Comparison of ENCODE assay signal across 24 cellular contexts in the genomic region with DNA sequence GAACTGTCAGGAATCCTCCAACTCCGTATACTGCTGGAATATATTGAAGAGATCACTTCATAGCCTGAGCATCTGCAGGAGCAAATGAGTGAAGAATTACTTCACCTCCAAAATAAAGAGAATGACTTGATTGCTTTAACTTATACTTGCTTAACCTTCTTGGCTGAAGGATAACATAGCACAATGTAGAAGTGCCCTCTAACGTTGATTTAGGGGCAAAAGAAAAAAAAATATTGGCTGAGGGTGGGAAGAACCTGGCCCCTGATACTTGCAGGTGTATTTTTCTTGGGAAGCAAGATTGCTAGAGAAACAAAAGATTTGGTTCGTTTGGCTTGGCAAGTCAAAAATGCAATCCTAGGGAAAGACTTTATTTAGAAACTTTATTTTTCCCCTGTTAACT.
DNase-seq lines count a peak whose midpoint lies in the region; ATAC-seq and TF ChIP-seq lines count a peak whose summit lies in the region.
"Had no signal": no experiment of that assay in that cellular context is flagged by ENCODE, and none has a peak within 500 bp of the region (broad histone marks: within the 10 kb centered on the region; RNA-seq: fewer than 3 reads in every experiment).

No MANE protein-coding gene starts in this region.

- H4K20me1 ChIP-seq in SK-N-SH (ENCODE audit: insufficient read depth) (no peaks in the 10 kb centered on the region), smooth muscle cell (ENCODE audit: low read depth) (no peaks in the 10 kb centered on the region), OCI-LY7 (ENCODE audit: insufficient read depth, low read length) (no peaks in the 10 kb centered on the region)
- H4K20me1 ChIP-seq: BLaER1 had no signal

- H3K9me3 ChIP-seq in SK-N-SH (no peaks in the 10 kb centered on the region), smooth muscle cell (replicated peaks; ENCODE audit: low read depth) (no peaks in the 10 kb centered on the region), OCI-LY7 (ENCODE audit: low read length) (no peaks in the 10 kb centered on the region), testis (no peaks in the 10 kb centered on the region)
- H3K9me3 ChIP-seq: BLaER1, HAP-1, MG63 had no signal

- TF ChIP-seq RAD21 in SK-N-SH (IDR thresholded peaks at IDR 0.05; ENCODE audit: low read length) = no peak

- no peak for TF ChIP-seq CTCF in SK-N-SH (IDR thresholded peaks at IDR 0.05)
- peak; percentile 16 for TF ChIP-seq CTCF in NB4 (IDR thresholded peaks at IDR 0.05; ENCODE audit: low read depth, low read length)
- TF ChIP-seq CTCF in VCaP (conservative IDR thresholded peaks at IDR 0.05) = peak; percentile 19; the same call in 1 of the 2 replicates
- TF ChIP-seq CTCF in smooth muscle cell (IDR thresholded peaks at IDR 0.05; ENCODE audit: borderline replicate concordance, insufficient read depth, poor library complexity, severe bottlenecking) = no peak
- no peak; the same call in 1 of the 2 replicates for TF ChIP-seq CTCF in OCI-LY7 (conservative IDR thresholded peaks at IDR 0.05; ENCODE audit: low read length)
- no peak for TF ChIP-seq CTCF in testis (IDR thresholded peaks at IDR 0.05)

- no peak overlapping the region for H3K4me3 ChIP-seq in SK-N-SH (ENCODE audit: low read depth in 2 of 2, low read length in 1 of 2)
- H3K4me3 ChIP-seq in NB4 (ENCODE audit: low read depth, low read length) = no peak overlapping the region
- H3K4me3 ChIP-seq in smooth muscle cell = no peak overlapping the region
- no peak overlapping the region for H3K4me3 ChIP-seq in OCI-LY7 (ENCODE audit: low read depth, low read length, poor library complexity, severe bottlenecking)
- no peak overlapping the region for H3K4me3 ChIP-seq in testis
- H3K4me3 ChIP-seq: BLaER1, HAP-1, MG63, SK-N-MC had no signal

- WGBS in SK-N-SH (ENCODE audit: low lambda C conversion rate) = 41% methylated on average over 3 of the region's 3 CpGs
- 67% methylated on average over 3 of the region's 3 CpGs for WGBS in smooth muscle cell (ENCODE audit: low lambda C conversion rate)
- WGBS in testis, 2 donors = 39 to 49% methylated on average over 3 of the region's 3 CpGs

- H3K4me2 ChIP-seq in SK-N-SH = no peak overlapping the region
- H3K4me2 ChIP-seq in smooth muscle cell = no peak overlapping the region
- no peak overlapping the region for H3K4me2 ChIP-seq in OCI-LY7 (ENCODE audit: low read length)
- H3K4me2 ChIP-seq: BLaER1 had no signal

- CTCF ChIA-PET in SK-N-SH (lab: Yijun Ruan, JAX) = no interaction called here
- CTCF ChIA-PET in OCI-LY7 (lab: Charles Lee; ENCODE audit: unreplicated experiment) = no interaction called here

- ATAC-seq in SK-N-SH treated with all-trans-retinoic acid at 6 μM for 48 hours = no peak; the same call in 2 of the 3 replicates
- no peak for ATAC-seq in GM21717 (IDR thresholded peaks at IDR 0.05; ENCODE audit: unreplicated experiment)
- ATAC-seq: CD8-positive, alpha-beta T cell; T-cell had no signal

- no peaks in the 10 kb centered on the region for H3K27me3 ChIP-seq in SK-N-SH (ENCODE audit: insufficient read depth)
- no peaks in the 10 kb centered on the region for H3K27me3 ChIP-seq in smooth muscle cell (ENCODE audit: low read depth)
- H3K27me3 ChIP-seq in testis = no peaks in the 10 kb centered on the region
- H3K27me3 ChIP-seq: BLaER1 had no signal

- H3K9me2 ChIP-seq in SK-N-SH = no peaks in the 10 kb centered on the region
- no peaks in the 10 kb centered on the region for H3K9me2 ChIP-seq in OCI-LY7 (ENCODE audit: insufficient read depth, low read length)

- BruUV-seq in OCI-LY7 (replicated peaks; lab: Mats Ljungman, UMichigan) = no TSS peak

- TF ChIP-seq EP300 in SK-N-SH (IDR thresholded peaks at IDR 0.05; ENCODE audit: borderline replicate concordance in 1 of 2, low read depth in 1 of 2, low read length in 1 of 2) = no peak

- TF ChIP-seq POLR2A in NB4 (IDR thresholded peaks at IDR 0.05; ENCODE audit: extremely low read depth, insufficient read length) (no peak), testis (IDR thresholded peaks at IDR 0.05) (no peak)

- no peaks in the 10 kb centered on the region; a peak in 2 of 4 replicates for H3K4me1 ChIP-seq in SK-N-SH (ENCODE audit: control insufficient read depth in 1 of 2, insufficient read depth in 2 of 2, low read depth in 1 of 2, low read length in 1 of 2)
- H3K4me1 ChIP-seq in smooth muscle cell (ENCODE audit: low read depth) = no peaks in the 10 kb centered on the region
- H3K4me1 ChIP-seq in OCI-LY7 (ENCODE audit: insufficient read depth, low read length, poor library complexity, severe bottlenecking) = no peaks in the 10 kb centered on the region
- no peaks in the 10 kb centered on the region for H3K4me1 ChIP-seq in testis
- H3K4me1 ChIP-seq: BLaER1 had no signal

- H3K36me3 ChIP-seq in SK-N-SH (replicated peaks in 1 of 2; ENCODE audit: control insufficient read depth in 1 of 2, insufficient read depth in 2 of 2, low read length in 1 of 2) = no peaks in the 10 kb centered on the region
- H3K36me3 ChIP-seq in smooth muscle cell (ENCODE audit: low read depth) = no peaks in the 10 kb centered on the region
- no peaks in the 10 kb centered on the region for H3K36me3 ChIP-seq in OCI-LY7 (ENCODE audit: insufficient read depth, low read length)
- H3K36me3 ChIP-seq in testis (ENCODE audit: low read depth, missing control alignments) = no peaks in the 10 kb centered on the region
- H3K36me3 ChIP-seq: BLaER1, HAP-1, MG63 had no signal

- no peaks in the 10 kb centered on the region for H3K79me2 ChIP-seq in SK-N-SH (ENCODE audit: insufficient read depth)
- H3K79me2 ChIP-seq in smooth muscle cell (ENCODE audit: low read depth) = no peaks in the 10 kb centered on the region
- no peaks in the 10 kb centered on the region for H3K79me2 ChIP-seq in OCI-LY7 (ENCODE audit: insufficient read depth, low read depth, low read length)

- no peaks in the 10 kb centered on the region for H3F3A ChIP-seq in SK-N-SH (replicated peaks; ENCODE audit: insufficient read depth)
- H3F3A ChIP-seq in smooth muscle cell (ENCODE audit: low read depth) = no peaks in the 10 kb centered on the region

- POLR2A ChIA-PET in SK-N-SH (lab: Yijun Ruan, JAX) (no interaction called here), OCI-LY7 (lab: Charles Lee) (no interaction called here)

- DNase-seq in SK-N-SH = no peak
- DNase-seq in NB4 (ENCODE audit: low read depth) = no peak
- no peak for DNase-seq in smooth muscle cell (lab: John Stamatoyannopoulos, UW; ENCODE audit: unreplicated experiment)
- no peak for DNase-seq in OCI-LY7 (ENCODE audit: low spot score)
- no peak for DNase-seq in testis
- DNase-seq: 8988T; Calu3; CD8-positive, alpha-beta T cell; IMR-90; Karpas-422; MG63; NCI-H1092 treated with DMSO at 0.1 percent for 48 hours; NCI-H146; NCI-H2081; NCI-H748 treated with DMSO at 0.1 percent for 48 hours; Right ventricle myocardium superior; T-cell had no signal

- H2AFZ ChIP-seq in SK-N-SH (ENCODE audit: low read depth) = no peak overlapping the region
- H2AFZ ChIP-seq in smooth muscle cell (ENCODE audit: low read depth) = no peak overlapping the region
- no peak overlapping the region for H2AFZ ChIP-seq in OCI-LY7 (ENCODE audit: low read length)

- H3K27ac ChIP-seq in SK-N-SH (ENCODE audit: low read depth in 2 of 2, low read length in 1 of 2) (peak overlapping the region in 1 of 2 experiments; percentile 43; a peak in 1 of 4 replicates), VCaP (no peak overlapping the region), smooth muscle cell (ENCODE audit: low read depth) (peak overlapping the region; percentile 3), OCI-LY7 (ENCODE audit: low read depth, low read length, poor library complexity, severe bottlenecking) (no peak overlapping the region), testis (no peak overlapping the region)
- H3K27ac ChIP-seq: BLaER1, HL-60, SK-N-MC had no signal

- H3K9ac ChIP-seq in SK-N-SH = no peak overlapping the region
- no peak overlapping the region for H3K9ac ChIP-seq in smooth muscle cell (ENCODE audit: low read depth)
- H3K9ac ChIP-seq: BLaER1 had no signal

- intact Hi-C loops in OCI-LY7 (cut with micrococcal nuclease; ENCODE audit: unreplicated experiment) = no loop called here
- intact Hi-C loops in testis (cut with DNase I; ENCODE audit: low total_unique reads) = no loop called here

TF ChIP-seq in SK-N-SH, 30 proteins besides CTCF, POLR2A, EP300 and RAD21:
- peak; percentile 18 for TF ChIP-seq CHD2 (IDR thresholded peaks at IDR 0.05; ENCODE audit: low read length, partially characterized antibody)
- TF ChIP-seq, protein P1, sequence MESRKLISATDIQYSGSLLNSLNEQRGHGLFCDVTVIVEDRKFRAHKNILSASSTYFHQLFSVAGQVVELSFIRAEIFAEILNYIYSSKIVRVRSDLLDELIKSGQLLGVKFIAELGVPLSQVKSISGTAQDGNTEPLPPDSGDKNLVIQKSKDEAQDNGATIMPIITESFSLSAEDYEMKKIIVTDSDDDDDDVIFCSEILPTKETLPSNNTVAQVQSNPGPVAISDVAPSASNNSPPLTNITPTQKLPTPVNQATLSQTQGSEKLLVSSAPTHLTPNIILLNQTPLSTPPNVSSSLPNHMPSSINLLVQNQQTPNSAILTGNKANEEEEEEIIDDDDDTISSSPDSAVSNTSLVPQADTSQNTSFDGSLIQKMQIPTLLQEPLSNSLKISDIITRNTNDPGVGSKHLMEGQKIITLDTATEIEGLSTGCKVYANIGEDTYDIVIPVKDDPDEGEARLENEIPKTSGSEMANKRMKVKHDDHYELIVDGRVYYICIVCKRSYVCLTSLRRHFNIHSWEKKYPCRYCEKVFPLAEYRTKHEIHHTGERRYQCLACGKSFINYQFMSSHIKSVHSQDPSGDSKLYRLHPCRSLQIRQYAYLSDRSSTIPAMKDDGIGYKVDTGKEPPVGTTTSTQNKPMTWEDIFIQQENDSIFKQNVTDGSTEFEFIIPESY (IDR thresholded peaks at IDR 0.05; ENCODE audit: borderline replicate concordance, low read depth) = no peak
TF ChIP-seq in SK-N-SH: peak in this region for 1.

TF ChIP-seq in SK-N-SH treated with all-trans-retinoic acid at 6 μM for 48 hours, 23 proteins besides CTCF, POLR2A, EP300 and RAD21 (continues in another document):
- TF ChIP-seq ESRRG (CRISPR knock-in tag; IDR thresholded peaks at IDR 0.05) (no peak), SNAI2 (CRISPR knock-in tag; IDR thresholded peaks at IDR 0.05) (no peak), OSR1 (CRISPR knock-in tag; IDR thresholded peaks at IDR 0.05) (no peak), ARNTL (CRISPR knock-in tag; IDR thresholded peaks at IDR 0.05; ENCODE audit: borderline replicate concordance, low read depth) (no peak)
- TF ChIP-seq, protein P2, sequence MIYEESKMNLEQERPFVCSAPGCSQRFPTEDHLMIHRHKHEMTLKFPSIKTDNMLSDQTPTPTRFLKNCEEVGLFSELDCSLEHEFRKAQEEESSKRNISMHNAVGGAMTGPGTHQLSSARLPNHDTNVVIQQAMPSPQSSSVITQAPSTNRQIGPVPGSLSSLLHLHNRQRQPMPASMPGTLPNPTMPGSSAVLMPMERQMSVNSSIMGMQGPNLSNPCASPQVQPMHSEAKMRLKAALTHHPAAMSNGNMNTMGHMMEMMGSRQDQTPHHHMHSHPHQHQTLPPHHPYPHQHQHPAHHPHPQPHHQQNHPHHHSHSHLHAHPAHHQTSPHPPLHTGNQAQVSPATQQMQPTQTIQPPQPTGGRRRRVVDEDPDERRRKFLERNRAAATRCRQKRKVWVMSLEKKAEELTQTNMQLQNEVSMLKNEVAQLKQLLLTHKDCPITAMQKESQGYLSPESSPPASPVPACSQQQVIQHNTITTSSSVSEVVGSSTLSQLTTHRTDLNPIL (CRISPR knock-in tag; IDR thresholded peaks at IDR 0.05; ENCODE audit: low read depth) = no peak

Comparison
In these comparisons a context has a peak if more than half of its experiments do, and no peak if none do; other contexts are left out.
1. CTCF ChIP-seq: peak in NB4 (single experiment) and VCaP (single experiment); none in SK-N-SH (single experiment), smooth muscle cell (single experiment), OCI-LY7 (single experiment) and testis (0 of 3).